Comparison of ENCODE assay signal across 1 cellular context in the genomic region with DNA sequence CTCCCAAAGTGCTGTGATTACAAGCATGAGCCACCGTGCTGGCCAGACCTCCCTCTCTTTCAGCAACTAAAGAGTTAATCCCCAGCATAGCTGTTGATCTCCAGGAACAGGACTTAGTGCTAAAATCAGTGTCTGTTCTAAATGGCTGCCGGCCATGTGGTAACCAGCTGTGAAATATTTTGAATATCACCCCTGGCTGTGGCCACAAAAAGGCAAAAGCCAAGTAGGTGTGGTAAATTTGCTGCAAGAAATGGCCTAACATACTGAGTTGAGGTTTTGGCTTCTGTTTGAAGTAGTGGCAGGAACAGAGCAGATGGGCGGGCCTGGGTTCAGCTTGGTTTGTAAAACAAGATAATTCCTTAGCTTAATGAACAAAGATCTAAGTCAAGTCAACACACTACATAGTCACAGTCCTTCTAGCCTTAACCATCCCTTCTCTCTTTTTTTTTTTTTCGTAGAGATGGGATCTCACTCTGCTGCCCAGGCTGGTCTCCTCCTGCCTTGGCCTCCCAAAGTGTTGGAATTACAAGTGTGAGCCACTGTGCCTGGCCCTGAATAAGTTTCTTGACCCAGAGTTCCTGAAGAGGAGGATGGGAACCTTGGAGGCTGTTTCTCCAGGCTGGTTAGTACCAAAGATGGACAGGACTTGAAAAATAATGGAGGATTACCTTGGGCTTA.
TF ChIP-seq lines count a peak whose summit lies in the region.

No MANE protein-coding gene starts in this region.

TF ChIP-seq in GM23338, 12 proteins besides CTCF, POLR2A, EP300 and RAD21 (continued from another document):
- TF ChIP-seq, protein P1, sequence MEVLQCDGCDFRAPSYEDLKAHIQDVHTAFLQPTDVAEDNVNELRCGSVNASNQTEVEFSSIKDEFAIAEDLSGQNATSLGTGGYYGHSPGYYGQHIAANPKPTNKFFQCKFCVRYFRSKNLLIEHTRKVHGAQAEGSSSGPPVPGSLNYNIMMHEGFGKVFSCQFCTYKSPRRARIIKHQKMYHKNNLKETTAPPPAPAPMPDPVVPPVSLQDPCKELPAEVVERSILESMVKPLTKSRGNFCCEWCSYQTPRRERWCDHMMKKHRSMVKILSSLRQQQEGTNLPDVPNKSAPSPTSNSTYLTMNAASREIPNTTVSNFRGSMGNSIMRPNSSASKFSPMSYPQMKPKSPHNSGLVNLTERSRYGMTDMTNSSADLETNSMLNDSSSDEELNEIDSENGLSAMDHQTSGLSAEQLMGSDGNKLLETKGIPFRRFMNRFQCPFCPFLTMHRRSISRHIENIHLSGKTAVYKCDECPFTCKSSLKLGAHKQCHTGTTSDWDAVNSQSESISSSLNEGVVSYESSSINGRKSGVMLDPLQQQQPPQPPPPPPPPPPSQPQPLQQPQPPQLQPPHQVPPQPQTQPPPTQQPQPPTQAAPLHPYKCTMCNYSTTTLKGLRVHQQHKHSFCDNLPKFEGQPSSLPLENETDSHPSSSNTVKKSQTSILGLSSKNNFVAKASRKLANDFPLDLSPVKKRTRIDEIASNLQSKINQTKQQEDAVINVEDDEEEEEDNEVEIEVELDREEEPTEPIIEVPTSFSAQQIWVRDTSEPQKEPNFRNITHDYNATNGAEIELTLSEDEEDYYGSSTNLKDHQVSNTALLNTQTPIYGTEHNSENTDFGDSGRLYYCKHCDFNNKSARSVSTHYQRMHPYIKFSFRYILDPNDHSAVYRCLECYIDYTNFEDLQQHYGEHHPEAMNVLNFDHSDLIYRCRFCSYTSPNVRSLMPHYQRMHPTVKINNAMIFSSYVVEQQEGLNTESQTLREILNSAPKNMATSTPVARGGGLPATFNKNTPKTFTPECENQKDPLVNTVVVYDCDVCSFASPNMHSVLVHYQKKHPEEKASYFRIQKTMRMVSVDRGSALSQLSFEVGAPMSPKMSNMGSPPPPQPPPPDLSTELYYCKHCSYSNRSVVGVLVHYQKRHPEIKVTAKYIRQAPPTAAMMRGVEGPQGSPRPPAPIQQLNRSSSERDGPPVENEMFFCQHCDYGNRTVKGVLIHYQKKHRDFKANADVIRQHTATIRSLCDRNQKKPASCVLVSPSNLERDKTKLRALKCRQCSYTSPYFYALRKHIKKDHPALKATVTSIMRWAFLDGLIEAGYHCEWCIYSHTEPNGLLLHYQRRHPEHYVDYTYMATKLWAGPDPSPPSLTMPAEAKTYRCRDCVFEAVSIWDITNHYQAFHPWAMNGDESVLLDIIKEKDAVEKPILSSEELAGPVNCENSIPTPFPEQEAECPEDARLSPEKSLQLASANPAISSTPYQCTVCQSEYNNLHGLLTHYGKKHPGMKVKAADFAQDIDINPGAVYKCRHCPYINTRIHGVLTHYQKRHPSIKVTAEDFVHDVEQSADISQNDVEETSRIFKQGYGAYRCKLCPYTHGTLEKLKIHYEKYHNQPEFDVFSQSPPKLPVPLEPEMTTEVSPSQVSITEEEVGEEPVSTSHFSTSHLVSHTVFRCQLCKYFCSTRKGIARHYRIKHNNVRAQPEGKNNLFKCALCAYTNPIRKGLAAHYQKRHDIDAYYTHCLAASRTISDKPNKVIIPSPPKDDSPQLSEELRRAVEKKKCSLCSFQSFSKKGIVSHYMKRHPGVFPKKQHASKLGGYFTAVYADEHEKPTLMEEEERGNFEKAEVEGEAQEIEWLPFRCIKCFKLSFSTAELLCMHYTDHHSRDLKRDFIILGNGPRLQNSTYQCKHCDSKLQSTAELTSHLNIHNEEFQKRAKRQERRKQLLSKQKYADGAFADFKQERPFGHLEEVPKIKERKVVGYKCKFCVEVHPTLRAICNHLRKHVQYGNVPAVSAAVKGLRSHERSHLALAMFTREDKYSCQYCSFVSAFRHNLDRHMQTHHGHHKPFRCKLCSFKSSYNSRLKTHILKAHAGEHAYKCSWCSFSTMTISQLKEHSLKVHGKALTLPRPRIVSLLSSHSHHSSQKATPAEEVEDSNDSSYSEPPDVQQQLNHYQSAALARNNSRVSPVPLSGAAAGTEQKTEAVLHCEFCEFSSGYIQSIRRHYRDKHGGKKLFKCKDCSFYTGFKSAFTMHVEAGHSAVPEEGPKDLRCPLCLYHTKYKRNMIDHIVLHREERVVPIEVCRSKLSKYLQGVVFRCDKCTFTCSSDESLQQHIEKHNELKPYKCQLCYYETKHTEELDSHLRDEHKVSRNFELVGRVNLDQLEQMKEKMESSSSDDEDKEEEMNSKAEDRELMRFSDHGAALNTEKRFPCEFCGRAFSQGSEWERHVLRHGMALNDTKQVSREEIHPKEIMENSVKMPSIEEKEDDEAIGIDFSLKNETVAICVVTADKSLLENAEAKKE (CRISPR knock-in tag; IDR thresholded peaks at IDR 0.05) = no peak
- TF ChIP-seq POLR2AphosphoS5 (IDR thresholded peaks at IDR 0.05; ENCODE audit: low read depth) = no peak
TF ChIP-seq in GM23338: peak in this region for 0.
